In the genomic region with DNA sequence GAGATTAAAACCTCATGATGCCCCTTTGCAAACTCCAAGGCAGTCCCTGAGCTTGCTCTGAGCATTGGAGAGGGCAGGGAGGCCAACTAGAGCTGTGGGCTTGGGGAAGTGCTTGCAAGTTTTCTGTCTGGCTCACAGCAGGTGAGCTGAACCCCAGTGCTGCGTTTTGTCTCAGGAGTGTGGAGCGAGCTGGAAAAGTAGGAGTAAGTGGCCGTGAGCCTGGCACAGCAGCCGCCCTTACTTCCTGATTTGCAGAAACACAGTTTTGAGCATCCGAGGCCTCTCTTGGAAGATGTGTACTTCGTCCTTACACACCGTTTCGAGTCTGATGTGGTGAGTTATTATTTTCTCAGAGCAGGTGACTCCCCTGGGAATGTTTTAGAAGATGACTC, we compare ENCODE assay signal across 27 cellular contexts.
"Had no signal": no experiment of that assay in that cellular context is flagged by ENCODE, and none has a peak within 500 bp of the region (broad histone marks: within the 10 kb centered on the region; RNA-seq: fewer than 3 reads in every experiment).

No MANE protein-coding gene starts in this region.

- ATAC-seq: activated CD4-positive, CD25-positive, alpha-beta regulatory T cell treated with anti-CD3 and anti-CD28 coated beads, Interleukin-2, amount 50 U/mL, for 24 hours; activated CD8-positive, alpha-beta T cell treated with anti-CD3 and anti-CD28 coated beads for 36 hours; activated naive CD4-positive, alpha-beta T cell treated with anti-CD3 and anti-CD28 coated beads, Interleukin-2, amount 50 U/mL, for 72 hours; activated naive CD8-positive, alpha-beta T cell treated with anti-CD3 and anti-CD28 coated beads, Interleukin-2, amount 50 U/mL, for 24 hours; activated T-cell treated with anti-CD3 and anti-CD28 coated beads, Interleukin-2, amount 50 U/mL, for 4 hours; activated T-helper 17 cell treated with anti-CD3 and anti-CD28 coated beads, Interleukin-2, amount 50 U/mL, for 72 hours; body of pancreas; gastroesophageal sphincter; T-helper 17 cell had no signal

- DNase-seq: activated B cell treated with CpG ODN at 0.5 μM for 24 hours; activated CD4-positive, alpha-beta T cell treated with anti-CD3 and anti-CD28 coated beads for 48 hours; activated CD4-positive, alpha-beta T cell treated with anti-CD3 and anti-CD28 coated beads, Interleukin-2, amount 50 U/mL, for 1 hour; activated CD4-positive, alpha-beta T cell treated with anti-CD3 and anti-CD28 coated beads, Interleukin-2, amount 50 U/mL, for 48 hours; activated CD8-positive, alpha-beta memory T cell treated with anti-CD3 and anti-CD28 coated beads for 24 hours; activated CD8-positive, alpha-beta T cell treated with anti-CD3 and anti-CD28 coated beads for 36 hours; activated gamma-delta T cell; activated naive CD4-positive, alpha-beta T cell; activated naive CD4-positive, alpha-beta T cell treated with anti-CD3 and anti-CD28 coated beads, Interleukin-2, amount 10 ng/mL, durations not matched to agents 7 days and 5 days; activated naive CD8-positive, alpha-beta T cell treated with anti-CD3 and anti-CD28 coated beads, Interleukin-2, amount 50 U/mL, for 24 hours; activated T-cell treated with anti-CD3 and anti-CD28 coated beads, Interleukin-2, amount 50 U/mL, for 4 hours; adrenal gland; amygdala; body of pancreas; colonic mucosa; effector CD8-positive, alpha-beta T cell; esophagus squamous epithelium; foreskin melanocyte; T-helper 1 cell; T-helper 17 cell; T1000; WERI-Rb-1 had no signal

- H3K9me3 ChIP-seq: adrenal gland, body of pancreas, colonic mucosa, esophagus squamous epithelium had no signal

- H3K4me3 ChIP-seq: adrenal gland, body of pancreas, colonic mucosa, esophagus squamous epithelium, gastroesophageal sphincter had no signal

- H3K4me1 ChIP-seq: adrenal gland, body of pancreas, colonic mucosa, esophagus squamous epithelium, gastroesophageal sphincter had no signal

- H3K36me3 ChIP-seq: adrenal gland, colonic mucosa, esophagus squamous epithelium, gastroesophageal sphincter, WERI-Rb-1 had no signal

- H3K27ac ChIP-seq: adrenal gland, body of pancreas, colonic mucosa, epithelial cell of prostate, esophagus squamous epithelium, gastroesophageal sphincter, WERI-Rb-1 had no signal

- H3K27me3 ChIP-seq: adrenal gland, body of pancreas, colonic mucosa had no signal
